ENCODE assay signal across 19 cellular contexts in genomic region chr2:23544589-23545295, GRCh38.
"Had no signal": no experiment of that assay in that cellular context is flagged by ENCODE, and none has a peak within 500 bp of the region (broad histone marks: within the 10 kb centered on the region; RNA-seq: fewer than 3 reads in every experiment).

No MANE protein-coding gene starts in this region.

- H3K27me3 ChIP-seq: heart left ventricle, upper lobe of left lung had no signal

- H3K9ac ChIP-seq: parathyroid adenoma had no signal

- H3K4me1 Mint-ChIP-seq: activated CD4-positive, alpha-beta T cell treated with anti-CD3 and anti-CD28 coated beads for 36 hours; central memory CD8-positive, alpha-beta T cell; immature natural killer cell had no signal

- H3K36me3 ChIP-seq: heart left ventricle, upper lobe of left lung had no signal

- DNase-seq: activated CD8-positive, alpha-beta memory T cell treated with anti-CD3 and anti-CD28 coated beads, Interleukin-2, amount 50 U/mL, for 4 hours; activated CD8-positive, alpha-beta T cell treated with anti-CD3 and anti-CD28 coated beads, Interleukin-2, amount 10 ng/mL, durations not matched to agents 7 days and 5 days; activated effector memory CD4-positive, alpha-beta T cell treated with anti-CD3 and anti-CD28 coated beads, Interleukin-2, amount 50 U/mL, for 16 hours; activated T-cell treated with anti-CD3 and anti-CD28 coated beads, Interleukin-2, amount 50 U/mL, for 48 hours; amniotic stem cell; cortex of kidney; effector memory CD4-positive, alpha-beta T cell; foreskin melanocyte; immature natural killer cell; midbrain; small intestine; stimulated activated naive CD8-positive, alpha-beta T cell treated with anti-CD3 and anti-CD28 coated beads, Interleukin-15, amount 100 ng/mL, for 72 hours; upper lobe of left lung had no signal

- H3K36me3 Mint-ChIP-seq: immature natural killer cell had no signal

- H2AFZ ChIP-seq: parathyroid adenoma had no signal

- ATAC-seq: heart left ventricle; stimulated activated naive CD8-positive, alpha-beta T cell treated with anti-CD3 and anti-CD28 coated beads, Interleukin-15, amount 100 ng/mL, for 72 hours had no signal

- H3K4me3 ChIP-seq: heart left ventricle, upper lobe of left lung had no signal

- H3K27ac ChIP-seq: parathyroid adenoma, upper lobe of left lung had no signal

- H3K27ac Mint-ChIP-seq: activated CD4-positive, alpha-beta T cell treated with anti-CD3 and anti-CD28 coated beads for 36 hours; activated CD8-positive, alpha-beta T cell treated with anti-CD3 and anti-CD28 coated beads, Interleukin-2, amount 10 ng/mL, durations not matched to agents 7 days and 5 days; activated naive CD8-positive, alpha-beta T cell; immature natural killer cell; stimulated activated naive CD8-positive, alpha-beta T cell treated with anti-CD3 and anti-CD28 coated beads, Interleukin-15, amount 100 ng/mL, for 72 hours; T-helper 1 cell treated with Interleukin-12 subunit alpha and Interleukin-12 subunit beta and Interleukin-4 antibody, amounts not matched to agents 30 μg/mL and 1 μg/mL, for 36 hours had no signal

- H3K4me1 ChIP-seq: parathyroid adenoma, upper lobe of left lung had no signal

- H3K4me3 Mint-ChIP-seq: activated CD4-positive, alpha-beta T cell treated with anti-CD3 and anti-CD28 coated beads for 36 hours; activated CD8-positive, alpha-beta T cell treated with anti-CD3 and anti-CD28 coated beads, Interleukin-2, amount 10 ng/mL, durations not matched to agents 7 days and 5 days; activated naive CD8-positive, alpha-beta T cell; central memory CD8-positive, alpha-beta T cell; immature natural killer cell; stimulated activated naive CD8-positive, alpha-beta T cell treated with anti-CD3 and anti-CD28 coated beads, Interleukin-15, amount 100 ng/mL, for 72 hours; T-helper 1 cell treated with Interleukin-12 subunit alpha and Interleukin-12 subunit beta and Interleukin-4 antibody, amounts not matched to agents 30 μg/mL and 1 μg/mL, for 36 hours had no signal

- H3K9me3 ChIP-seq: heart left ventricle, upper lobe of left lung had no signal

- H3K9me3 Mint-ChIP-seq: central memory CD8-positive, alpha-beta T cell; immature natural killer cell; stimulated activated naive CD8-positive, alpha-beta T cell treated with anti-CD3 and anti-CD28 coated beads, Interleukin-15, amount 100 ng/mL, for 72 hours; T-helper 1 cell treated with Interleukin-12 subunit alpha and Interleukin-12 subunit beta and Interleukin-4 antibody, amounts not matched to agents 30 μg/mL and 1 μg/mL, for 36 hours had no signal
